9 cellular contexts compared by ENCODE assay signal in the genomic region with DNA sequence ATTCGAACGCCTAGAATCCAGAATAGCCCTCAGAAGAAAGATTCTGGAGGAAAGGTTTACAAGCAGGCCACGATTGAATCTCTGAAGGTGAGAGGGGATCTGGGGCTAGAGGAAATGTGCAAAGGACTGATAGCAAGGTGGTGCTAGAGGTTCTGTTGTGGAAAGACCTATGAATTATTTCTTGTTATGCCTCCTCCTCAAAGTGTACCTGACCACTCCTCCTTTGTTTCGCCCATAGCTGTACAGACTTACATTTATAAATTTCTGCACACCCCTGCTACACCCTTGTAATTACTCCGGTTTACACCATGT. TPM values are rescaled to one million over a fixed set of nuclear protein-coding genes. Genes with fewer than 3 reads are reported as not detected.
DNase-seq lines count a peak whose midpoint lies in the region; ATAC-seq and TF ChIP-seq lines count a peak whose summit lies in the region.
"Had no signal": no experiment of that assay in that cellular context is flagged by ENCODE, and none has a peak within 500 bp of the region (broad histone marks: within the 10 kb centered on the region; RNA-seq: fewer than 3 reads in every experiment).

No MANE protein-coding gene starts in this region.

- H3K27me3 ChIP-seq in suprapubic skin = no peaks in the 10 kb centered on the region

- no peaks in the 10 kb centered on the region for H3K9me3 ChIP-seq in suprapubic skin

- WGBS in suprapubic skin = 38% methylated on average over 5 of the region's 5 CpGs

- H3K4me1 ChIP-seq in suprapubic skin = peaks cover 36% of the 10 kb centered on the region

- TF ChIP-seq CTCF in fibroblast of the aortic adventitia (IDR thresholded peaks at IDR 0.05; ENCODE audit: insufficient read depth, low read length) = no peak
- no peak for TF ChIP-seq CTCF in suprapubic skin (IDR thresholded peaks at IDR 0.05)

- TF ChIP-seq POLR2A in suprapubic skin (IDR thresholded peaks at IDR 0.05) = no peak

- no peak overlapping the region for H3K27ac ChIP-seq in suprapubic skin

- TF ChIP-seq EP300 in suprapubic skin (IDR thresholded peaks at IDR 0.05) = no peak

- H3K36me3 ChIP-seq in suprapubic skin = no peaks in the 10 kb centered on the region

- H3K4me3 ChIP-seq in fibroblast of the aortic adventitia (ENCODE audit: low read depth, low read length) = peak overlapping the region; percentile 86
- peak overlapping the region; percentile 95 for H3K4me3 ChIP-seq in suprapubic skin

- peak; percentile 6 for DNase-seq in SIG-M5 treated with dmso at 0.1 percent for 504 hours (lab: John Stamatoyannopoulos, UW; ENCODE audit: unreplicated experiment)
- no peak for DNase-seq in SIG-M5 (lab: John Stamatoyannopoulos, UW)
- DNase-seq in RKO (ENCODE audit: low spot score) = peak; percentile 7
- DNase-seq in fibroblast of the aortic adventitia (ENCODE audit: low read depth) = no peak
- DNase-seq in suprapubic skin (ENCODE audit: low spot score in 2 of 2) = no peak
- no peak for DNase-seq in COLO668 (lab: John Stamatoyannopoulos, UW; ENCODE audit: unreplicated experiment)
- DNase-seq in activated CD8-positive, alpha-beta memory T cell treated with anti-CD3 and anti-CD28 coated beads, Interleukin-2, amount 50 U/mL, for 48 hours = no peak
- DNase-seq: DMS153 had no signal

- ATAC-seq in GM18520 (IDR thresholded peaks at IDR 0.05; ENCODE audit: unreplicated experiment) = no peak

RNA-seq across cellular contexts. Expression of a gene that starts 1.0 kb away (rescaled TPM):
- total RNA-seq in fibroblast of the aortic adventitia (ENCODE audit: low replicate concordance) = 5.4 and 5.5 TPM in 2 replicates
- 1 to 10 TPM; 4.8 to 8.1 (median 6.4) TPM for total RNA-seq in suprapubic skin

RNA-seq across cellular contexts. Expression of a gene that starts 1.4 kb away (rescaled TPM):
- 278 and 356 TPM in 2 replicates for total RNA-seq in fibroblast of the aortic adventitia (ENCODE audit: low replicate concordance)
- total RNA-seq in suprapubic skin = 100 to 1,000 TPM; 157 to 323 (median 234) TPM

RNA-seq across cellular contexts. Expression of a gene that starts 36.4 kb away (rescaled TPM):
- total RNA-seq in fibroblast of the aortic adventitia (ENCODE audit: low replicate concordance) (not detected in 2 replicates), suprapubic skin (under 1 TPM in 1 of 4 donors, not detected in 3; 0.25 TPM)

Comparison
In these comparisons a context has a peak if more than half of its experiments do, and no peak if none do; other contexts are left out.
1. DNase-seq: peak in SIG-M5 treated with dmso at 0.1 percent for 504 hours (single experiment) and RKO (single experiment); none in SIG-M5 (single experiment), fibroblast of the aortic adventitia (single experiment), suprapubic skin (0 of 2), COLO668 (single experiment) and activated CD8-positive, alpha-beta memory T cell treated with anti-CD3 and anti-CD28 coated beads, Interleukin-2, amount 50 U/mL, for 48 hours (single experiment).